Comparison of ENCODE assay signal across 12 cellular contexts in genomic region chr12:30047499-30048262, GRCh38.
A peak's percentile ranks its signal among the peaks of the same experiment; 100 is the strongest.
DNase-seq lines count a peak whose midpoint lies in the region; ATAC-seq and TF ChIP-seq lines count a peak whose summit lies in the region.
"Had no signal": no experiment of that assay in that cellular context is flagged by ENCODE, and none has a peak within 500 bp of the region (broad histone marks: within the 10 kb centered on the region; RNA-seq: fewer than 3 reads in every experiment).

No MANE protein-coding gene starts in this region.

- H3K27me3 ChIP-seq in SJSA1 (replicated peaks) = no peaks in the 10 kb centered on the region
- H3K27me3 ChIP-seq in stomach = no peaks in the 10 kb centered on the region

- no peak for TF ChIP-seq EP300 in stomach (IDR thresholded peaks at IDR 0.05)

- no peak for TF ChIP-seq CTCF in foreskin fibroblast (IDR thresholded peaks at IDR 0.05; ENCODE audit: low read depth, low read length)
- no peak for TF ChIP-seq CTCF in lower leg skin (IDR thresholded peaks at IDR 0.05)
- TF ChIP-seq CTCF in stomach (IDR thresholded peaks at IDR 0.05) = no peak

- WGBS in lower leg skin, 2 donors = 41 to 50% methylated on average over 5 of the region's 5 CpGs
- WGBS in stomach, 5 donors = 58 to 76% (median 70%) methylated on average over 5 of the region's 5 CpGs

- H3K4me3 ChIP-seq in SJSA1 = no peak overlapping the region
- H3K4me3 ChIP-seq in foreskin fibroblast (ENCODE audit: low read depth in 1 of 2, low read length in 2 of 2) = no peak overlapping the region
- no peak overlapping the region for H3K4me3 ChIP-seq in lower leg skin (ENCODE audit: low read depth, poor library complexity, severe bottlenecking)
- no peak overlapping the region for H3K4me3 ChIP-seq in stomach

- peak in 1 of 2 donors; percentile 71 for ATAC-seq in left cardiac atrium
- ATAC-seq in Right ventricle myocardium superior (ENCODE audit: poor library complexity) = no peak
- ATAC-seq: activated T-cell treated with anti-CD3 and anti-CD28 coated beads, Interleukin-2, amount 50 U/mL, for 72 hours; left lobe of liver had no signal

- H3K9me3 ChIP-seq in SJSA1 (replicated peaks) (no peaks in the 10 kb centered on the region), stomach (no peaks in the 10 kb centered on the region)

- H3K36me3 ChIP-seq in SJSA1 (no peaks in the 10 kb centered on the region), stomach (no peaks in the 10 kb centered on the region)

- intact Hi-C loops in left cardiac atrium (cut with DNase I) (no loop called here), Right ventricle myocardium superior (cut with DNase I) (no loop called here), lower leg skin (cut with DNase I; ENCODE audit: low total_unique reads) (no loop called here), stomach (cut with DNase I; ENCODE audit: low total_unique reads) (no loop called here)

- H3K27ac ChIP-seq in SJSA1 (peak overlapping the region; percentile 46), stomach (no peak overlapping the region)

- TF ChIP-seq POLR2A in lower leg skin (IDR thresholded peaks at IDR 0.05) (no peak), stomach (IDR thresholded peaks at IDR 0.05) (no peak)

- peak; percentile 25 for DNase-seq in left cardiac atrium
- DNase-seq in Right ventricle myocardium superior = no peak
- peak; percentile 56 to 67 for DNase-seq in SJSA1 (ENCODE audit: low read depth in 1 of 2, low spot score in 2 of 2)
- DNase-seq in foreskin fibroblast = peak; percentile 56 to 83
- peak; percentile 60 for DNase-seq in stromal cell of bone marrow (ENCODE audit: low read depth)
- no peak for DNase-seq in lower leg skin (ENCODE audit: low spot score in 2 of 2)
- DNase-seq in stomach = no peak
- DNase-seq in AG20443 (ENCODE audit: low spot score) = no peak
- DNase-seq: activated B cell treated with CpG ODN at 0.5 μM for 24 hours; activated T-cell treated with anti-CD3 and anti-CD28 coated beads, Interleukin-2, amount 50 U/mL, for 72 hours; caudate nucleus had no signal

- H3K4me1 ChIP-seq in SJSA1 (replicated peaks) = peaks cover 24% of the 10 kb centered on the region
- H3K4me1 ChIP-seq in stomach = no peaks in the 10 kb centered on the region

Comparison
In these comparisons a context has a peak if more than half of its experiments do, and no peak if none do; other contexts are left out.
1. DNase-seq: peak in left cardiac atrium (single experiment), SJSA1 (2 of 2), foreskin fibroblast (2 of 2) and stromal cell of bone marrow (single experiment); none in Right ventricle myocardium superior (single experiment), lower leg skin (0 of 2), stomach (single experiment) and AG20443 (single experiment).